ENCODE assay signal across 8 cellular contexts in genomic region chr3:183385698-183386590, GRCh38. TPM values are rescaled to one million over a fixed set of nuclear protein-coding genes. Genes with fewer than 3 reads are reported as not detected.
DNase-seq lines count a peak whose midpoint lies in the region; ATAC-seq, FAIRE-seq and TF ChIP-seq lines count a peak whose summit lies in the region.

No MANE protein-coding gene starts in this region.

- H2AFZ ChIP-seq in HepG2 (ENCODE audit: low read length), result no peak overlapping the region

- DNase-seq in GM10248 (ENCODE audit: extremely low spot score) (peak; percentile 62), NCI-H2227 treated with DMSO at 0.1 percent for 48 hours (lab: John Stamatoyannopoulos, UW) (peak; percentile 56), coronary artery (ENCODE audit: low spot score) (no peak), HepG2 (ENCODE audit: low spot score) (peak; percentile 47), NCI-H1048 (lab: John Stamatoyannopoulos, UW) (no peak)
- DNase-seq in activated CD4-positive, CD25-positive, alpha-beta regulatory T cell treated with anti-CD3 and anti-CD28 coated beads, Interleukin-2, amount 50 U/mL, for 72 hours, result peak; percentile 43
- DNase-seq in stimulated activated CD4-positive, alpha-beta T cell treated with anti-CD3 and anti-CD28 coated beads, TNF-alpha, amount 100 ng/mL, for 1 hour (ENCODE audit: low read depth in 3 of 3, low spot score in 1 of 3), result peak in 2 of 3 donors; percentile 21 to 22

- ATAC-seq in HG02973 (IDR thresholded peaks at IDR 0.05; ENCODE audit: unreplicated experiment) (peak; percentile 69), HepG2 (peak; percentile 92)

- H3K27me3 ChIP-seq in HepG2 (ENCODE audit: control insufficient read depth in 1 of 2, insufficient read depth in 2 of 2, low read length in 2 of 2), result no peaks in the 10 kb centered on the region

- H3K27ac ChIP-seq in coronary artery (no peak overlapping the region), HepG2 (ENCODE audit: extremely low read length, insufficient read depth, low read length) (no peak overlapping the region)

- POLR2A ChIA-PET in GM10248 (lab: Yijun Ruan, JAX), result no interaction called here
- POLR2A ChIA-PET in HepG2 (lab: Yijun Ruan, JAX), result no interaction called here

- no peaks in the 10 kb centered on the region for H3K36me3 ChIP-seq in HepG2 (replicated peaks in 1 of 2; ENCODE audit: control insufficient read depth in 1 of 2, insufficient read depth in 2 of 2, low read length in 2 of 2)

- H3K4me1 ChIP-seq in HepG2 (ENCODE audit: insufficient read depth, low read length), result no peaks in the 10 kb centered on the region

- H4K20me1 ChIP-seq in HepG2 (ENCODE audit: insufficient read depth, low read length), result no peaks in the 10 kb centered on the region

- in situ Hi-C loops in HepG2 (cut with HindIII; ENCODE audit: extremely low pct_ligation_motif_present, low pct_unique_long_range_greater_than_20kb), result loop anchor here (5.0 kb wide), 2 partner anchors 204 to 264 kb away; no protein-coding TSS in a partner anchor

- H3K4me3 ChIP-seq in coronary artery, result no peak overlapping the region
- no peak overlapping the region for H3K4me3 ChIP-seq in HepG2 (replicated peaks in 1 of 3; ENCODE audit: insufficient read depth in 1 of 3, low read depth in 2 of 3, low read length in 3 of 3)

- peak; percentile 85 for FAIRE-seq in HepG2 (lab: Jason Lieb, UNC)

- TF ChIP-seq RAD21 in HepG2 (CRISPR knock-in tag; IDR thresholded peaks at IDR 0.05), result peak; percentile 72

- peak; percentile 65 for TF ChIP-seq CTCF in GM10248 (IDR thresholded peaks at IDR 0.05; ENCODE audit: control extremely low read depth, extremely low read depth, low read depth, missing control alignments)
- peak; percentile 63 for TF ChIP-seq CTCF in coronary artery (IDR thresholded peaks at IDR 0.05)
- peak; percentile 79 for TF ChIP-seq CTCF in HepG2 (CRISPR knock-in tag; IDR thresholded peaks at IDR 0.05)

- intact Hi-C loops in HepG2 (cut with micrococcal nuclease; ENCODE audit: unreplicated experiment), result loop anchor here (1.0 to 10.0 kb wide), 3 partner anchors 264 to 671 kb away; no protein-coding TSS in a partner anchor

- no peak overlapping the region for H3K9ac ChIP-seq in HepG2 (ENCODE audit: insufficient read depth, low read depth, low read length)

- BruUV-seq in HepG2 (replicated peaks; lab: Mats Ljungman, UMichigan), result no TSS peak

- no peaks in the 10 kb centered on the region for H3K79me2 ChIP-seq in HepG2 (ENCODE audit: insufficient read depth, low read length)

- TF ChIP-seq EP300 in HepG2 (IDR thresholded peaks at IDR 0.05; ENCODE audit: low read depth in 2 of 2, low read length in 2 of 2) (no peak), HepG2 (CRISPR knock-in tag; IDR thresholded peaks at IDR 0.05; ENCODE audit: borderline replicate concordance) (no peak)

- H3K9me3 ChIP-seq in HepG2 (ENCODE audit: low read length), result no peaks in the 10 kb centered on the region

- WGBS in HepG2 (ENCODE audit: low lambda C conversion rate), result 35% methylated on average over 11 of the region's 11 CpGs

- no peak for TF ChIP-seq POLR2A in HepG2 (IDR thresholded peaks at IDR 0.05; ENCODE audit: insufficient read depth in 1 of 2, low read depth in 2 of 2, low read length in 2 of 2)

- CTCF ChIA-PET in GM10248 (lab: Yijun Ruan, JAX), result interaction anchor here (0.7 to 7.2 kb wide), 25 partner anchors 11 to 671 kb away, joined by 3 to 144 read pairs (median 4); partner anchors contain the start of gene LAMP3
- CTCF ChIA-PET in HepG2 (lab: Yijun Ruan, JAX; ENCODE audit: low intra/inter-chr PET ratio, low total read pairs), result interaction anchor here (1.9 to 3.1 kb wide), 2 partner anchors 201 to 263 kb away, joined by 12 to 34 read pairs; no protein-coding TSS in a partner anchor

- H3K4me2 ChIP-seq in HepG2 (ENCODE audit: low read depth, low read length), result no peak overlapping the region

TF ChIP-seq in HepG2, 621 proteins besides CTCF, POLR2A, EP300 and RAD21 (continues in another document):
- TF ChIP-seq DNMT3B (CRISPR knock-in tag; conservative IDR thresholded peaks at IDR 0.05), result no peak
- TF ChIP-seq ZFX (CRISPR knock-in tag; IDR thresholded peaks at IDR 0.05; ENCODE audit: low read depth), result 0 out of 2 replicates have a peak, but pooled peaks have one; percentile 19
- no peak for TF ChIP-seq CEBPB (IDR thresholded peaks at IDR 0.05; ENCODE audit: borderline replicate concordance, low read depth, low read length)
- no peak for TF ChIP-seq ZNF883 (CRISPR knock-in tag; IDR thresholded peaks at IDR 0.05; ENCODE audit: not compliant biosample characterization)
- no peak for TF ChIP-seq PHF21A (CRISPR knock-in tag; IDR thresholded peaks at IDR 0.05)
- TF ChIP-seq SMC3 (IDR thresholded peaks at IDR 0.05; ENCODE audit: low read length), result peak; percentile 90
- no peak for TF ChIP-seq ZNF343 (CRISPR knock-in tag; IDR thresholded peaks at IDR 0.05)
- TF ChIP-seq ZNF10 (CRISPR knock-in tag; IDR thresholded peaks at IDR 0.05; ENCODE audit: borderline replicate concordance, low read depth), result no peak
- no peak for TF ChIP-seq SOX6 (IDR thresholded peaks at IDR 0.05)
- TF ChIP-seq SOX6 (CRISPR knock-in tag; IDR thresholded peaks at IDR 0.05), result no peak
- TF ChIP-seq, protein P1, sequence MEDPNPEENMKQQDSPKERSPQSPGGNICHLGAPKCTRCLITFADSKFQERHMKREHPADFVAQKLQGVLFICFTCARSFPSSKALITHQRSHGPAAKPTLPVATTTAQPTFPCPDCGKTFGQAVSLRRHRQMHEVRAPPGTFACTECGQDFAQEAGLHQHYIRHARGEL (CRISPR knock-in tag; IDR thresholded peaks at IDR 0.05), result 0 out of 2 replicates have a peak, but pooled peaks have one; percentile 70
- TF ChIP-seq, protein P2, sequence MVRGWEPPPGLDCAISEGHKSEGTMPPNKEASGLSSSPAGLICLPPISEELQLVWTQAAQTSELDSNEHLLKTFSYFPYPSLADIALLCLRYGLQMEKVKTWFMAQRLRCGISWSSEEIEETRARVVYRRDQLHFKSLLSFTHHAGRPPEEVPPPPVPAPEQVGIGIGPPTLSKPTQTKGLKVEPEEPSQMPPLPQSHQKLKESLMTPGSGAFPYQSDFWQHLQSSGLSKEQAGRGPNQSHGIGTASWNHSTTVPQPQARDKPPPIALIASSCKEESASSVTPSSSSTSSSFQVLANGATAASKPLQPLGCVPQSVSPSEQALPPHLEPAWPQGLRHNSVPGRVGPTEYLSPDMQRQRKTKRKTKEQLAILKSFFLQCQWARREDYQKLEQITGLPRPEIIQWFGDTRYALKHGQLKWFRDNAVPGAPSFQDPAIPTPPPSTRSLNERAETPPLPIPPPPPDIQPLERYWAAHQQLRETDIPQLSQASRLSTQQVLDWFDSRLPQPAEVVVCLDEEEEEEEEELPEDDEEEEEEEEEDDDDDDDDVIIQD (CRISPR knock-in tag; IDR thresholded peaks at IDR 0.05; ENCODE audit: low read depth), result no peak
- TF ChIP-seq HOXA5 (CRISPR knock-in tag; IDR thresholded peaks at IDR 0.05), result no peak
- TF ChIP-seq, protein P3, sequence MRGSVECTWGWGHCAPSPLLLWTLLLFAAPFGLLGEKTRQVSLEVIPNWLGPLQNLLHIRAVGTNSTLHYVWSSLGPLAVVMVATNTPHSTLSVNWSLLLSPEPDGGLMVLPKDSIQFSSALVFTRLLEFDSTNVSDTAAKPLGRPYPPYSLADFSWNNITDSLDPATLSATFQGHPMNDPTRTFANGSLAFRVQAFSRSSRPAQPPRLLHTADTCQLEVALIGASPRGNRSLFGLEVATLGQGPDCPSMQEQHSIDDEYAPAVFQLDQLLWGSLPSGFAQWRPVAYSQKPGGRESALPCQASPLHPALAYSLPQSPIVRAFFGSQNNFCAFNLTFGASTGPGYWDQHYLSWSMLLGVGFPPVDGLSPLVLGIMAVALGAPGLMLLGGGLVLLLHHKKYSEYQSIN (CRISPR knock-in tag; IDR thresholded peaks at IDR 0.05; ENCODE audit: borderline replicate concordance), result no peak
- TF ChIP-seq, protein P4, sequence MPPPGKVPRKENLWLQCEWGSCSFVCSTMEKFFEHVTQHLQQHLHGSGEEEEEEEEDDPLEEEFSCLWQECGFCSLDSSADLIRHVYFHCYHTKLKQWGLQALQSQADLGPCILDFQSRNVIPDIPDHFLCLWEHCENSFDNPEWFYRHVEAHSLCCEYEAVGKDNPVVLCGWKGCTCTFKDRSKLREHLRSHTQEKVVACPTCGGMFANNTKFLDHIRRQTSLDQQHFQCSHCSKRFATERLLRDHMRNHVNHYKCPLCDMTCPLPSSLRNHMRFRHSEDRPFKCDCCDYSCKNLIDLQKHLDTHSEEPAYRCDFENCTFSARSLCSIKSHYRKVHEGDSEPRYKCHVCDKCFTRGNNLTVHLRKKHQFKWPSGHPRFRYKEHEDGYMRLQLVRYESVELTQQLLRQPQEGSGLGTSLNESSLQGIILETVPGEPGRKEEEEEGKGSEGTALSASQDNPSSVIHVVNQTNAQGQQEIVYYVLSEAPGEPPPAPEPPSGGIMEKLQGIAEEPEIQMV (CRISPR knock-in tag; IDR thresholded peaks at IDR 0.05; ENCODE audit: low read depth), result no peak
- no peak for TF ChIP-seq CENPT (CRISPR knock-in tag; IDR thresholded peaks at IDR 0.05; ENCODE audit: low read depth)

RNA-seq across cellular contexts. Expression of gene MCF2L2, which starts 42.5 kb away (rescaled TPM):
- total RNA-seq in HepG2 (2016; rRNA removed; fragmentation: Illumina TruSeq; extraction: Trizol), result not detected in 2 replicates
- not detected in 2 replicates for total RNA-seq in HepG2 (2016; cell fraction: cytosol; rRNA removed; fragmentation: Illumina TruSeq; extraction: Trizol; ENCODE audit: low read depth)
- total RNA-seq in HepG2 (2016; cell fraction: insoluble cytoplasmic fraction; rRNA removed; fragmentation: Illumina TruSeq; extraction: Trizol), result not detected in 2 replicates
- total RNA-seq in HepG2 (2016; cell fraction: membrane; rRNA removed; fragmentation: Illumina TruSeq; extraction: Trizol), result not detected in 2 replicates
- total RNA-seq in HepG2 (2016; cell fraction: nucleus; rRNA removed; fragmentation: Illumina TruSeq; extraction: Trizol), result 0.09 TPM in 1 of 2 replicates, not detected in the other
- polyA plus RNA-seq in HepG2 (2011; rRNA removed), result not detected in 2 replicates
- polyA plus RNA-seq in HepG2 (2011; cell fraction: cytosol; rRNA removed), result not detected in 2 replicates
- polyA plus RNA-seq in HepG2 (2011; cell fraction: nucleus; rRNA removed), result 0.03 TPM in 1 of 2 replicates, not detected in the other
- polyA plus RNA-seq in HepG2 (2012), result not detected in 2 replicates
- not detected in 2 replicates for polyA plus RNA-seq in HepG2 (2016; cell fraction: cytosol; fragmentation: Illumina TruSeq; extraction: Trizol; ENCODE audit: low read depth)
- polyA plus RNA-seq in HepG2 (2016; cell fraction: insoluble cytoplasmic fraction; fragmentation: Illumina TruSeq; extraction: Trizol; ENCODE audit: low read depth), result not detected in 2 replicates
- not detected in 2 replicates for polyA plus RNA-seq in HepG2 (2016; cell fraction: membrane; fragmentation: Illumina TruSeq; extraction: Trizol; ENCODE audit: low read depth)
- polyA plus RNA-seq in HepG2 (2016; cell fraction: nucleus; fragmentation: Illumina TruSeq; extraction: Trizol; ENCODE audit: insufficient read depth, low read depth), result not detected in 2 replicates
- 0.02 and 0.23 TPM in 2 replicates for polyA minus RNA-seq in HepG2 (2011; rRNA and poly(A)+ RNA removed; ENCODE audit: low replicate concordance)
- not detected in 2 replicates for polyA minus RNA-seq in HepG2 (2011; cell fraction: cytosol; rRNA and poly(A)+ RNA removed)
- 0.37 TPM in 1 of 2 replicates, not detected in the other for polyA minus RNA-seq in HepG2 (2011; cell fraction: nucleus; rRNA and poly(A)+ RNA removed)

Comparison
In these comparisons a context has a peak if more than half of its experiments do, and no peak if none do; other contexts are left out.
1. DNase-seq: peak in GM10248 (single experiment), NCI-H2227 treated with DMSO at 0.1 percent for 48 hours (single experiment), activated CD4-positive, CD25-positive, alpha-beta regulatory T cell treated with anti-CD3 and anti-CD28 coated beads, Interleukin-2, amount 50 U/mL, for 72 hours (single experiment), HepG2 (single experiment) and stimulated activated CD4-positive, alpha-beta T cell treated with anti-CD3 and anti-CD28 coated beads, TNF-alpha, amount 100 ng/mL, for 1 hour (2 of 3); none in coronary artery (single experiment) and NCI-H1048 (single experiment).
2. Peak in every context shown above with its lines, with median percentiles within 50 percentile points of each other: CTCF ChIP-seq.